Comparison of ENCODE assay signal across 15 cellular contexts in genomic region chr17:43482103-43483012, GRCh38. TPM values are rescaled to one million over a fixed set of nuclear protein-coding genes. Genes with fewer than 3 reads are reported as not detected.
DNase-seq lines count a peak whose midpoint lies in the region; ATAC-seq and TF ChIP-seq lines count a peak whose summit lies in the region.
"Had no signal": no experiment of that assay in that cellular context is flagged by ENCODE, and none has a peak within 500 bp of the region (broad histone marks: within the 10 kb centered on the region; RNA-seq: fewer than 3 reads in every experiment).

No MANE protein-coding gene starts in this region.

- no peaks in the 10 kb centered on the region for H3F3A ChIP-seq in PC-3 (ENCODE audit: low read length, unreplicated experiment)

- no peaks in the 10 kb centered on the region for H3K9me3 Mint-ChIP-seq in stimulated activated memory B cell treated with anti-CD40 and anti-IgM and Interleukin-4, amounts not matched to agents 10 μg/mL and 1 μg/mL and 100 μg/mL, for 72 hours
- H3K9me3 Mint-ChIP-seq: CD8-positive, alpha-beta memory T cell; effector memory CD8-positive, alpha-beta T cell; H9; naive thymus-derived CD8-positive, alpha-beta T cell; stimulated activated naive CD8-positive, alpha-beta T cell treated with anti-CD3 and anti-CD28 coated beads, Interleukin-15, amount 100 ng/mL, for 72 hours had no signal

- no peak overlapping the region for H3K4me2 ChIP-seq in HCT116 (ENCODE audit: low read length)
- H3K4me2 ChIP-seq in PC-3 (ENCODE audit: low read length): no peak overlapping the region
- H3K4me2 ChIP-seq in fibroblast of lung (ENCODE audit: extremely low read depth, insufficient read depth, low read length): no peak overlapping the region
- H3K4me2 ChIP-seq in skeletal muscle satellite cell (ENCODE audit: low read length): no peak overlapping the region

- no peaks in the 10 kb centered on the region for H4K20me1 ChIP-seq in HCT116 (ENCODE audit: insufficient read depth)
- no peaks in the 10 kb centered on the region for H4K20me1 ChIP-seq in PC-3 (ENCODE audit: low read length)
- H4K20me1 ChIP-seq in fibroblast of lung (ENCODE audit: control insufficient read depth, extremely low read depth, insufficient read depth, low read length): no peaks in the 10 kb centered on the region

- CTCF ChIA-PET in HCT116 (lab: Charles Lee) (interaction anchor here (1.5 to 4.9 kb wide), 5 partner anchors 8 to 114 kb away, joined by 5 to 194 read pairs (median 21); partner anchors contain the start of gene ARL4D), PC-3 (lab: Charles Lee) (interaction anchor here (0.7 kb wide), 1 partner anchor 90 kb away, joined by 4 read pairs; no protein-coding TSS in a partner anchor)

- POLR2A ChIA-PET in HCT116 (lab: Charles Lee): interaction anchor here (0.6 to 5.7 kb wide), 8 partner anchors 82 to 1225 kb away, joined by 3 to 68 read pairs (median 14); partner anchors contain the start of gene ARL4D
- POLR2A ChIA-PET in PC-3 (lab: Charles Lee; ENCODE audit: unreplicated experiment): interaction anchor here (1.7 kb wide), 1 partner anchor 114 kb away, joined by 9 read pairs; no protein-coding TSS in a partner anchor

- DNase-seq in HCT116 (ENCODE audit: low read depth, low spot score): no peak
- DNase-seq in PC-3: no peak
- DNase-seq in fibroblast of lung (ENCODE audit: low read depth in 2 of 2): no peak
- DNase-seq in T1000 (lab: John Stamatoyannopoulos, UW): no peak
- DNase-seq: effector memory CD8-positive, alpha-beta T cell; H9; kidney glomerular epithelial cell; MG63; naive thymus-derived CD8-positive, alpha-beta T cell; stimulated activated naive CD8-positive, alpha-beta T cell treated with anti-CD3 and anti-CD28 coated beads, Interleukin-15, amount 100 ng/mL, for 72 hours had no signal

- H3K27me3 ChIP-seq in HCT116 (ENCODE audit: insufficient read depth, low read length) (no peaks in the 10 kb centered on the region), PC-3 (ENCODE audit: low read length) (no peaks in the 10 kb centered on the region), fibroblast of lung (ENCODE audit: control insufficient read depth, insufficient read depth, low read length) (no peaks in the 10 kb centered on the region), skeletal muscle satellite cell (ENCODE audit: control insufficient read depth, insufficient read depth, low read length) (no peaks in the 10 kb centered on the region)
- H3K27me3 ChIP-seq: MG63 had no signal

- peaks cover 11 to 13% of the 10 kb centered on the region in 2 experiments for H3K4me1 ChIP-seq in HCT116 (ENCODE audit: control insufficient read depth in 1 of 2, insufficient read depth in 2 of 2, low read length in 2 of 2)
- H3K4me1 ChIP-seq in PC-3 (ENCODE audit: insufficient read depth, low read length): peaks cover 17% of the 10 kb centered on the region; the same call in 1 of the 2 replicates
- H3K4me1 ChIP-seq in fibroblast of lung (ENCODE audit: control insufficient read depth, extremely low read depth, insufficient read depth, low read length): peaks cover 7% of the 10 kb centered on the region
- peaks cover 18% of the 10 kb centered on the region for H3K4me1 ChIP-seq in skeletal muscle satellite cell (ENCODE audit: control insufficient read depth, insufficient read depth, low read length)

- RAD21 ChIA-PET in HCT116 (lab: Charles Lee; ENCODE audit: low non-redundant PET in 1 of 2, low total read pairs in 2 of 2, uncharacterized antibody in 2 of 2, unreplicated experiment in 2 of 2): interaction anchor here (0.6 to 2.9 kb wide), 4 partner anchors 47 to 89 kb away, joined by 4 to 31 read pairs (median 10); partner anchors contain the start of gene ARL4D (in 1 of the 2)

- H3K9me2 ChIP-seq in HCT116 (ENCODE audit: insufficient read depth) (no peaks in the 10 kb centered on the region), PC-3 (replicated peaks; ENCODE audit: low read length) (no peaks in the 10 kb centered on the region)

- TF ChIP-seq CTCF in HCT116 (IDR thresholded peaks at IDR 0.05 in 2 of 3, conservative IDR thresholded peaks at IDR 0.05 in 1 of 3; ENCODE audit: borderline replicate concordance in 1 of 3, insufficient read depth in 1 of 3, low read depth in 2 of 3, low read length in 2 of 3): no peak
- no peak for TF ChIP-seq CTCF in PC-3 (conservative IDR thresholded peaks at IDR 0.05; ENCODE audit: low read depth, low read length)
- TF ChIP-seq CTCF in fibroblast of lung (conservative IDR thresholded peaks at IDR 0.05 in 1 of 2, IDR thresholded peaks at IDR 0.05 in 1 of 2; ENCODE audit: low read depth in 1 of 2, low read length in 2 of 2): no peak

- H3K36me3 ChIP-seq in HCT116 (ENCODE audit: control insufficient read depth in 1 of 2, insufficient read depth in 2 of 2, low read length in 2 of 2) (no peaks in the 10 kb centered on the region), PC-3 (ENCODE audit: low read depth, low read length) (no peaks in the 10 kb centered on the region; the same call in 1 of the 2 replicates), fibroblast of lung (ENCODE audit: control insufficient read depth, insufficient read depth, low read length) (no peaks in the 10 kb centered on the region), skeletal muscle satellite cell (ENCODE audit: insufficient read depth, low read length) (no peaks in the 10 kb centered on the region)
- H3K36me3 ChIP-seq: MG63 had no signal

- peak overlapping the region; percentile 8 for H2AFZ ChIP-seq in HCT116 (ENCODE audit: low read depth, low read length, poor library complexity, severe bottlenecking)
- peak overlapping the region; percentile 34; the same call in 1 of the 2 replicates for H2AFZ ChIP-seq in PC-3 (ENCODE audit: low read length)
- H2AFZ ChIP-seq in fibroblast of lung (ENCODE audit: low read length): peak overlapping the region; percentile 36

- H3K9ac ChIP-seq in HCT116 (ENCODE audit: low read length) (no peak overlapping the region), PC-3 (ENCODE audit: low read length) (no peak overlapping the region), fibroblast of lung (ENCODE audit: insufficient read depth, low read length) (no peak overlapping the region), skeletal muscle satellite cell (ENCODE audit: low read depth, low read length) (peak overlapping the region; percentile 79)

- no peaks in the 10 kb centered on the region for H3K9me3 ChIP-seq in HCT116 (ENCODE audit: control insufficient read depth in 1 of 2, insufficient read depth in 1 of 2, low read depth in 1 of 2, low read length in 2 of 2)
- H3K9me3 ChIP-seq in PC-3 (ENCODE audit: low read length): no peaks in the 10 kb centered on the region
- H3K9me3 ChIP-seq in fibroblast of lung (ENCODE audit: control insufficient read depth, insufficient read depth, low read depth, low read length): no peaks in the 10 kb centered on the region
- no peaks in the 10 kb centered on the region for H3K9me3 ChIP-seq in skeletal muscle satellite cell (replicated peaks; ENCODE audit: low read length)
- H3K9me3 ChIP-seq: MG63 had no signal

- H3K27me3 Mint-ChIP-seq in stimulated activated memory B cell treated with anti-CD40 and anti-IgM and Interleukin-4, amounts not matched to agents 10 μg/mL and 1 μg/mL and 100 μg/mL, for 72 hours: no peaks in the 10 kb centered on the region
- H3K27me3 Mint-ChIP-seq: effector memory CD8-positive, alpha-beta T cell; naive thymus-derived CD8-positive, alpha-beta T cell; stimulated activated naive CD8-positive, alpha-beta T cell treated with anti-CD3 and anti-CD28 coated beads, Interleukin-15, amount 100 ng/mL, for 72 hours had no signal

- peaks cover 5% of the 10 kb centered on the region for H3K36me3 Mint-ChIP-seq in stimulated activated memory B cell treated with anti-CD40 and anti-IgM and Interleukin-4, amounts not matched to agents 10 μg/mL and 1 μg/mL and 100 μg/mL, for 72 hours

- no peak overlapping the region for H3K27ac Mint-ChIP-seq in stimulated activated memory B cell treated with anti-CD40 and anti-IgM and Interleukin-4, amounts not matched to agents 10 μg/mL and 1 μg/mL and 100 μg/mL, for 72 hours

- H3K27ac ChIP-seq in HCT116 (ENCODE audit: low read depth, low read length) (no peak overlapping the region), PC-3 (ENCODE audit: low read length) (no peak overlapping the region), fibroblast of lung (ENCODE audit: insufficient read depth, low read length) (no peak overlapping the region)

- no peak overlapping the region for H3K4me3 ChIP-seq in HCT116 (replicated peaks in 1 of 2; ENCODE audit: low read depth in 1 of 2, low read length in 2 of 2)
- H3K4me3 ChIP-seq in PC-3 (ENCODE audit: low read length): no peak overlapping the region
- H3K4me3 ChIP-seq in fibroblast of lung (replicated peaks in 1 of 4; ENCODE audit: control extremely low read depth in 1 of 4, insufficient read depth in 1 of 4, low read depth in 3 of 4, low read length in 4 of 4): no peak overlapping the region
- H3K4me3 ChIP-seq in skeletal muscle satellite cell (ENCODE audit: low read length): no peak overlapping the region

- BruUV-seq in HCT116 (replicated peaks; lab: Mats Ljungman, UMichigan): no TSS peak
- BruUV-seq in PC-3 (replicated peaks; lab: Mats Ljungman, UMichigan): no TSS peak

- no peak overlapping the region for H3K4me3 Mint-ChIP-seq in stimulated activated memory B cell treated with anti-CD40 and anti-IgM and Interleukin-4, amounts not matched to agents 10 μg/mL and 1 μg/mL and 100 μg/mL, for 72 hours

- no peak for TF ChIP-seq RAD21 in HCT116 (IDR thresholded peaks at IDR 0.05; ENCODE audit: low read depth)

- H3K79me2 ChIP-seq in HCT116 (ENCODE audit: insufficient read depth, low read length) (peaks cover 35% of the 10 kb centered on the region), PC-3 (ENCODE audit: low read length) (peaks cover 35% of the 10 kb centered on the region), fibroblast of lung (ENCODE audit: control insufficient read depth, insufficient read depth, low read length) (peaks cover 33% of the 10 kb centered on the region)

- intact Hi-C loops in HCT116 (cut with micrococcal nuclease) (loop anchor here (1.0 to 5.0 kb wide), 3 partner anchors 54 to 145 kb away; no protein-coding TSS in a partner anchor), PC-3 (cut with micrococcal nuclease) (loop anchor here (2.0 kb wide), 1 partner anchor 88 kb away; no protein-coding TSS in a partner anchor)

- peaks cover 21% of the 10 kb centered on the region for H3K4me1 Mint-ChIP-seq in stimulated activated memory B cell treated with anti-CD40 and anti-IgM and Interleukin-4, amounts not matched to agents 10 μg/mL and 1 μg/mL and 100 μg/mL, for 72 hours

- TF ChIP-seq POLR2A in HCT116 (IDR thresholded peaks at IDR 0.05; ENCODE audit: borderline replicate concordance, extremely low read depth, insufficient read depth, insufficient read length): no peak

- ATAC-seq in HCT116 (no peak), PC-3 (no peak), HG02884 (IDR thresholded peaks at IDR 0.05; ENCODE audit: unreplicated experiment) (no peak)
- no peak for ATAC-seq in stimulated activated memory B cell treated with anti-CD40 and anti-IgM and Interleukin-4, amounts not matched to agents 10 μg/mL and 1 μg/mL and 100 μg/mL, for 72 hours
- ATAC-seq: activated CD4-positive, CD25-positive, alpha-beta regulatory T cell treated with anti-CD3 and anti-CD28 coated beads, Interleukin-2, amount 50 U/mL, for 24 hours; effector memory CD8-positive, alpha-beta T cell had no signal

RNA-seq across cellular contexts. Expression of gene DHX8, which starts 1.4 kb away (rescaled TPM):
- 53.5 TPM for total RNA-seq in HCT116 (2021; ENCODE audit: unreplicated experiment)
- polyA plus RNA-seq in HCT116 (2012): 23.5 and 27.3 TPM in 2 replicates
- 34.5 and 41.9 TPM in 2 replicates for total RNA-seq in PC-3 (2014; rRNA removed)
- 37.0 and 42.3 TPM in 2 replicates for total RNA-seq in fibroblast of lung
- 31.2 and 41.9 TPM in 2 replicates for polyA plus RNA-seq in fibroblast of lung
- 27.3 and 34.8 TPM in 2 replicates for polyA plus RNA-seq in fibroblast of lung (2012)
- polyA minus RNA-seq in fibroblast of lung (ENCODE audit: low replicate concordance): 45.9 and 46.8 TPM in 2 replicates
- total RNA-seq in skeletal muscle satellite cell (2012; rRNA removed): 28.4 and 29.9 TPM in 2 replicates
